ENCODE assay signal across 20 cellular contexts in genomic region chr12:21725731-21726130, GRCh38.
A peak's percentile ranks its signal among the peaks of the same experiment; 100 is the strongest.
DNase-seq lines count a peak whose midpoint lies in the region; ATAC-seq and TF ChIP-seq lines count a peak whose summit lies in the region.
"Had no signal": no experiment of that assay in that cellular context is flagged by ENCODE, and none has a peak within 500 bp of the region (broad histone marks: within the 10 kb centered on the region; RNA-seq: fewer than 3 reads in every experiment).

No MANE protein-coding gene starts in this region.

- no peaks in the 10 kb centered on the region for H3K36me3 ChIP-seq in brain microvascular endothelial cell (replicated peaks)
- H3K36me3 ChIP-seq: BLaER1, HAP-1 had no signal

- H3K27ac ChIP-seq in brain microvascular endothelial cell: no peak overlapping the region
- H3K27ac ChIP-seq: 22Rv1, BLaER1 had no signal

- no peak for TF ChIP-seq CTCF in brain microvascular endothelial cell (IDR thresholded peaks at IDR 0.05; ENCODE audit: low read depth, low read length, missing control alignments)
- no peak for TF ChIP-seq CTCF in nephron (IDR thresholded peaks at IDR 0.05; ENCODE audit: unreplicated experiment in 3 of 3)

- H3K27ac Mint-ChIP-seq in nephron: peak overlapping the region in 2 of 3 experiments; percentile 18 to 70
- H3K27ac Mint-ChIP-seq: B cell; CD14-positive monocyte; CD4-positive, alpha-beta T cell; CD8-positive, alpha-beta memory T cell; HFFc6 had no signal

- H3K36me3 Mint-ChIP-seq in nephron (ENCODE audit: low read depth): no peaks in the 10 kb centered on the region
- H3K36me3 Mint-ChIP-seq: CD14-positive monocyte; CD8-positive, alpha-beta memory T cell had no signal

- peaks cover 28% of the 10 kb centered on the region for H3K4me1 Mint-ChIP-seq in nephron
- H3K4me1 Mint-ChIP-seq: B cell; CD14-positive monocyte; CD8-positive, alpha-beta memory T cell had no signal

- peak; percentile 3 for DNase-seq in SIG-M5 treated with dmso at 0.1 percent for 504 hours (lab: John Stamatoyannopoulos, UW; ENCODE audit: unreplicated experiment)
- no peak for DNase-seq in SIG-M5 (lab: John Stamatoyannopoulos, UW)
- DNase-seq in brain microvascular endothelial cell: peak; percentile 1
- DNase-seq in activated gamma-delta T cell treated with Interleukin-2 at 50 U/mL for 16 hours: no peak
- no peak for DNase-seq in stimulated activated CD4-positive, alpha-beta T cell treated with anti-CD3 and anti-CD28 coated beads, Interleukin-2, amount 100 ng/mL, for 48 hours
- no peak for DNase-seq in activated effector memory CD4-positive, alpha-beta T cell treated with Interleukin-2 at 50 U/mL for 16 hours
- DNase-seq: CD4-positive, alpha-beta T cell; CD8-positive, alpha-beta memory T cell; DMS53; DMS79 treated with DMSO at 0.1 percent for 48 hours; GF-D8; GOT3; HFFc6 had no signal

- H3K4me3 ChIP-seq in brain microvascular endothelial cell (ENCODE audit: low read depth, low read length): no peak overlapping the region
- H3K4me3 ChIP-seq: BLaER1, HAP-1 had no signal

- H3K9me3 Mint-ChIP-seq in nephron: no peaks in the 10 kb centered on the region
- H3K9me3 Mint-ChIP-seq: CD4-positive, alpha-beta T cell; HFFc6 had no signal

- H3K27me3 ChIP-seq in brain microvascular endothelial cell (replicated peaks): no peaks in the 10 kb centered on the region
- H3K27me3 ChIP-seq: BLaER1 had no signal

- no peak for ATAC-seq in GM21360 (IDR thresholded peaks at IDR 0.05; ENCODE audit: unreplicated experiment)

- in situ Hi-C loops in brain microvascular endothelial cell (cut with HindIII; ENCODE audit: low pct_ligation_motif_present, low sequenced_read_pairs): no loop called here

- peaks cover 5% of the 10 kb centered on the region for H3K27me3 Mint-ChIP-seq in nephron (ENCODE audit: low read depth)
- H3K27me3 Mint-ChIP-seq: B cell had no signal

- H3K4me3 Mint-ChIP-seq in nephron: no peak overlapping the region
- H3K4me3 Mint-ChIP-seq: B cell; CD14-positive monocyte; CD4-positive, alpha-beta T cell; CD8-positive, alpha-beta memory T cell; HFFc6 had no signal

Comparison
In these comparisons a context has a peak if more than half of its experiments do, and no peak if none do; other contexts are left out.
1. DNase-seq: peak in SIG-M5 treated with dmso at 0.1 percent for 504 hours (single experiment) and brain microvascular endothelial cell (single experiment); none in SIG-M5 (single experiment), activated gamma-delta T cell treated with Interleukin-2 at 50 U/mL for 16 hours (single experiment), stimulated activated CD4-positive, alpha-beta T cell treated with anti-CD3 and anti-CD28 coated beads, Interleukin-2, amount 100 ng/mL, for 48 hours (0 of 2) and activated effector memory CD4-positive, alpha-beta T cell treated with Interleukin-2 at 50 U/mL for 16 hours (single experiment).